Comparison of ENCODE assay signal across 13 cellular contexts in the genomic region with DNA sequence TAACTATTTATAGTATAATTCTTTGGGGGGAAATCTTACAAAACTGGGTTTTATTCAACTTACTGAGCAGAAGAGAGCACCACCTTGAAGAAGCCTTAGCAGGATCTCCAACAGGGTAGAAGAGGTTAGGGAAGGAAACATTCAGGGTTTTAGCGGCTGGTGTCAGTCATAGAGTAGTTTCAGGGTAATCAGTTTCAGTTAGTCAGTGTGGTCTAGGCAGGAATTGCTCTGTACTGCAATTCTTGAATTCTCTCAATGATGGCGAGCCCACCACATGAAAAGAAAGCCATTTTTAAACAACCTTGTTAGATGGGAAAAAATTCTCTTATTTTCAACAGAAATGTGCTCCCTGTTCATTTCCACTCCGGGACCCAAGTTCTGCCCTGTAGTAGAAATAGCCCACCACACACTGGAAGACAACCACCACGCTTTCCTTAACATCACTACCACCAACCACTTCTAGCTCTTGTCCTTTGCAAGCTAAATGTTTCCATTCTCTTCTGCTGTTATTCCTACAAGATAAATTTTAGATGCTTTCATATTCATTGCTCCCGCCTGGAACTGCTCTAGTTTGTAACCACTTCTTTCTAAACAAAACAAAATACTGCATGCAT. TPM values are rescaled to one million over a fixed set of nuclear protein-coding genes. Genes with fewer than 3 reads are reported as not detected.
DNase-seq lines count a peak whose midpoint lies in the region; ATAC-seq and TF ChIP-seq lines count a peak whose summit lies in the region.
"Had no signal": no experiment of that assay in that cellular context is flagged by ENCODE, and none has a peak within 500 bp of the region (broad histone marks: within the 10 kb centered on the region; RNA-seq: fewer than 3 reads in every experiment).

No MANE protein-coding gene starts in this region.

- intact Hi-C loops in esophagus muscularis mucosa (cut with DNase I) (no loop called here), esophagus squamous epithelium (cut with DNase I) (no loop called here), prostate gland (cut with DNase I) (no loop called here)

- H3K36me3 ChIP-seq in DND-41 (ENCODE audit: insufficient read depth, low read length) (no peaks in the 10 kb centered on the region), esophagus muscularis mucosa (no peaks in the 10 kb centered on the region), esophagus squamous epithelium (no peaks in the 10 kb centered on the region), prostate gland (no peaks in the 10 kb centered on the region)

- H3K27me3 ChIP-seq in DND-41 (ENCODE audit: insufficient read depth, low read length, poor library complexity) (no peaks in the 10 kb centered on the region), esophagus muscularis mucosa (no peaks in the 10 kb centered on the region), esophagus squamous epithelium (no peaks in the 10 kb centered on the region), prostate gland (replicated peaks; ENCODE audit: insufficient read depth) (no peaks in the 10 kb centered on the region)

- no peak overlapping the region for H3K4me2 ChIP-seq in DND-41 (ENCODE audit: insufficient read depth, low read length)
- H3K4me2 ChIP-seq: smooth muscle cell had no signal

- no peaks in the 10 kb centered on the region for H3K9me3 ChIP-seq in DND-41 (ENCODE audit: insufficient read depth, low read length, severe bottlenecking)
- no peaks in the 10 kb centered on the region for H3K9me3 ChIP-seq in esophagus muscularis mucosa
- H3K9me3 ChIP-seq in esophagus squamous epithelium, result no peaks in the 10 kb centered on the region
- H3K9me3 ChIP-seq in prostate gland, result no peaks in the 10 kb centered on the region

- TF ChIP-seq CTCF in DND-41 (IDR thresholded peaks at IDR 0.05; ENCODE audit: borderline replicate concordance, extremely low read depth, low read length, poor library complexity, severe bottlenecking) (no peak), esophagus muscularis mucosa (IDR thresholded peaks at IDR 0.05) (no peak), esophagus squamous epithelium (IDR thresholded peaks at IDR 0.05) (no peak), prostate gland (IDR thresholded peaks at IDR 0.05) (no peak)

- H2AFZ ChIP-seq in DND-41 (ENCODE audit: low read depth, low read length), result no peak overlapping the region

- 87% methylated on average over 5 of the region's 5 CpGs for WGBS in esophagus muscularis mucosa
- 82 to 84% methylated on average over 5 of the region's 5 CpGs for WGBS in esophagus squamous epithelium, 2 donors
- 96% methylated on average over 5 of the region's 5 CpGs for WGBS in prostate gland

- H4K20me1 ChIP-seq in DND-41 (ENCODE audit: insufficient read depth, low read length), result no peaks in the 10 kb centered on the region

- H3K79me2 ChIP-seq in DND-41 (ENCODE audit: insufficient read depth, low read length), result no peaks in the 10 kb centered on the region

- H3K4me3 ChIP-seq in DND-41 (ENCODE audit: low read depth in 1 of 2, low read length in 2 of 2) (no peak overlapping the region), esophagus muscularis mucosa (no peak overlapping the region), esophagus squamous epithelium (no peak overlapping the region), prostate gland (no peak overlapping the region)
- H3K4me3 ChIP-seq: smooth muscle cell had no signal

- H3K27ac ChIP-seq in DND-41 (ENCODE audit: low read length) (no peak overlapping the region), esophagus muscularis mucosa (replicated peaks in 1 of 4) (no peak overlapping the region), esophagus squamous epithelium (no peak overlapping the region), prostate gland (no peak overlapping the region)

- no peak for TF ChIP-seq EP300 in esophagus muscularis mucosa (IDR thresholded peaks at IDR 0.05)

- TF ChIP-seq POLR2A in esophagus muscularis mucosa (IDR thresholded peaks at IDR 0.05; ENCODE audit: low read depth) (no peak), esophagus squamous epithelium (IDR thresholded peaks at IDR 0.05) (no peak), prostate gland (IDR thresholded peaks at IDR 0.05) (no peak)

- ATAC-seq in DND-41 (ENCODE audit: insufficient read depth, low read depth) (peak; percentile 40; the same call in 1 of the 3 replicates), GM19043 (IDR thresholded peaks at IDR 0.05; ENCODE audit: low read depth, unreplicated experiment) (peak; percentile 60), HG02759 (IDR thresholded peaks at IDR 0.05; ENCODE audit: unreplicated experiment) (peak; percentile 61), HG03469 (IDR thresholded peaks at IDR 0.05; ENCODE audit: unreplicated experiment) (peak; percentile 66)
- ATAC-seq: T-helper 17 cell had no signal

- H3K9ac ChIP-seq in DND-41 (ENCODE audit: low read depth, low read length), result no peak overlapping the region

- H3K4me1 ChIP-seq in DND-41 (ENCODE audit: insufficient read depth, low read length) (peaks cover 5% of the 10 kb centered on the region; the same call in 1 of the 2 replicates), esophagus muscularis mucosa (no peaks in the 10 kb centered on the region), esophagus squamous epithelium (no peaks in the 10 kb centered on the region), prostate gland (replicated peaks) (no peaks in the 10 kb centered on the region)

- DNase-seq in DND-41 (no peak), esophagus muscularis mucosa (ENCODE audit: extremely low spot score) (no peak), NCI-H226 (no peak), esophagus squamous epithelium (lab: John Stamatoyannopoulos, UW) (no peak), prostate gland (ENCODE audit: low spot score) (no peak)
- DNase-seq: kidney, NCI-H1105, nephron progenitor cell, T-helper 17 cell had no signal

RNA-seq across cellular contexts. Expression of gene COL25A1, which starts 25.9 kb away (rescaled TPM):
- total RNA-seq in esophagus muscularis mucosa, result 1 to 10 TPM; 1.0 to 3.7 (median 2.0) TPM
- under 1 TPM; 0.06 to 0.53 (median 0.23) TPM for total RNA-seq in esophagus squamous epithelium
- total RNA-seq in prostate gland, result 1 to 10 TPM in 1 of 2 donors, under 1 TPM in 1; 0.73 to 2.8 TPM
